ENCODE assay signal across 15 cellular contexts in genomic region chr12:96425973-96426372, GRCh38. TPM values are rescaled to one million over a fixed set of nuclear protein-coding genes. Genes with fewer than 3 reads are reported as not detected.
DNase-seq lines count a peak whose midpoint lies in the region; TF ChIP-seq lines count a peak whose summit lies in the region.
"Had no signal": no experiment of that assay in that cellular context is flagged by ENCODE, and none has a peak within 500 bp of the region (broad histone marks: within the 10 kb centered on the region; RNA-seq: fewer than 3 reads in every experiment).

No MANE protein-coding gene starts in this region.

- no peaks in the 10 kb centered on the region for H3K9me3 ChIP-seq in smooth muscle cell (replicated peaks; ENCODE audit: low read depth)
- H3K9me3 ChIP-seq: BE2C, sigmoid colon had no signal

- 96% methylated on average over 3 of the region's 3 CpGs for WGBS in smooth muscle cell (ENCODE audit: low lambda C conversion rate)

- peak overlapping the region; percentile 34 for H3K4me2 ChIP-seq in smooth muscle cell

- H4K20me1 ChIP-seq in smooth muscle cell (ENCODE audit: low read depth), result no peaks in the 10 kb centered on the region

- peak overlapping the region; percentile 24 for H3K4me3 Mint-ChIP-seq in activated T-cell treated with anti-CD3 and anti-CD28 coated beads, Interleukin-2, amount 50 U/mL, for 24 hours
- H3K4me3 Mint-ChIP-seq: T-cell had no signal

- H3K27me3 ChIP-seq in smooth muscle cell (ENCODE audit: low read depth), result no peaks in the 10 kb centered on the region
- H3K27me3 ChIP-seq: BE2C, sigmoid colon had no signal

- H3K27ac ChIP-seq in epithelial cell of prostate, result peak overlapping the region; percentile 99
- H3K27ac ChIP-seq in smooth muscle cell (ENCODE audit: low read depth), result peak overlapping the region; percentile 99
- H3K27ac ChIP-seq in substantia nigra (ENCODE audit: low read depth, low read length, poor library complexity, severe bottlenecking), result no peak overlapping the region

- no peak for TF ChIP-seq CTCF in smooth muscle cell (IDR thresholded peaks at IDR 0.05; ENCODE audit: borderline replicate concordance, insufficient read depth, poor library complexity, severe bottlenecking)

- H2AFZ ChIP-seq in smooth muscle cell (ENCODE audit: low read depth), result no peak overlapping the region

- peaks cover 31% of the 10 kb centered on the region for H3F3A ChIP-seq in smooth muscle cell (ENCODE audit: low read depth)

- peaks cover 63% of the 10 kb centered on the region for H3K4me1 Mint-ChIP-seq in activated T-cell treated with anti-CD3 and anti-CD28 coated beads, Interleukin-2, amount 50 U/mL, for 24 hours (ENCODE audit: low read depth)

- H3K9ac ChIP-seq in smooth muscle cell (ENCODE audit: low read depth), result no peak overlapping the region

- no peaks in the 10 kb centered on the region for H3K9me3 Mint-ChIP-seq in activated T-cell treated with anti-CD3 and anti-CD28 coated beads, Interleukin-2, amount 50 U/mL, for 24 hours
- H3K9me3 Mint-ChIP-seq: T-cell had no signal

- H3K27ac Mint-ChIP-seq in activated T-cell treated with anti-CD3 and anti-CD28 coated beads, Interleukin-2, amount 50 U/mL, for 24 hours, result peak overlapping the region; percentile 77
- H3K27ac Mint-ChIP-seq: T-cell had no signal

- H3K4me1 ChIP-seq in smooth muscle cell (ENCODE audit: low read depth), result peaks cover 29% of the 10 kb centered on the region
- H3K4me1 ChIP-seq: BE2C had no signal

- H3K79me2 ChIP-seq in smooth muscle cell (ENCODE audit: low read depth), result no peaks in the 10 kb centered on the region

- H3K36me3 ChIP-seq in smooth muscle cell (ENCODE audit: low read depth), result no peaks in the 10 kb centered on the region
- H3K36me3 ChIP-seq: BE2C, sigmoid colon had no signal

- no peak overlapping the region for H3K4me3 ChIP-seq in smooth muscle cell
- H3K4me3 ChIP-seq: sigmoid colon had no signal

- no peak for DNase-seq in activated T-cell treated with anti-CD3 and anti-CD28 coated beads, Interleukin-2, amount 50 U/mL, for 24 hours
- DNase-seq in activated T-cell treated with anti-CD3 and anti-CD28 coated beads, Interleukin-2, amount 50 U/mL, for 48 hours, result no peak
- DNase-seq in RPMI7951 (ENCODE audit: low read depth), result peak; percentile 57
- no peak for DNase-seq in epithelial cell of prostate (ENCODE audit: low read depth, low spot score)
- DNase-seq in smooth muscle cell (lab: John Stamatoyannopoulos, UW; ENCODE audit: unreplicated experiment), result no peak
- no peak for DNase-seq in middle frontal gyrus (ENCODE audit: extremely low spot score, low spot score)
- DNase-seq in substantia nigra (lab: John Stamatoyannopoulos, UW), result no peak
- no peak for DNase-seq in HT-29 (ENCODE audit: low spot score)
- DNase-seq: activated T-cell treated with anti-CD3 and anti-CD28 coated beads for 4 hours, BE2C, cortex of kidney, head of caudate nucleus, KG1, sigmoid colon, T-cell had no signal

- H3K27me3 Mint-ChIP-seq in activated T-cell treated with anti-CD3 and anti-CD28 coated beads, Interleukin-2, amount 50 U/mL, for 24 hours, result no peaks in the 10 kb centered on the region
- H3K27me3 Mint-ChIP-seq: T-cell had no signal

- H3K36me3 Mint-ChIP-seq in activated T-cell treated with anti-CD3 and anti-CD28 coated beads, Interleukin-2, amount 50 U/mL, for 24 hours (ENCODE audit: low read depth), result no peaks in the 10 kb centered on the region
- H3K36me3 Mint-ChIP-seq: T-cell had no signal

RNA-seq across cellular contexts. Expression of gene CDK17, which starts 25.7 kb away (rescaled TPM):
- 26.0 and 26.2 TPM in 2 replicates for total RNA-seq in RPMI7951 (2014; rRNA removed; shearing (Covaris generic))
- 49.8 and 54.1 TPM in 2 replicates for total RNA-seq in smooth muscle cell
- polyA plus RNA-seq in smooth muscle cell, result 16.0 and 19.1 TPM in 2 replicates
- total RNA-seq in HT-29 (2014; rRNA removed; shearing (Covaris generic)), result 7.1 and 9.2 TPM in 2 replicates
